11 cellular contexts compared by ENCODE assay signal in the genomic region with DNA sequence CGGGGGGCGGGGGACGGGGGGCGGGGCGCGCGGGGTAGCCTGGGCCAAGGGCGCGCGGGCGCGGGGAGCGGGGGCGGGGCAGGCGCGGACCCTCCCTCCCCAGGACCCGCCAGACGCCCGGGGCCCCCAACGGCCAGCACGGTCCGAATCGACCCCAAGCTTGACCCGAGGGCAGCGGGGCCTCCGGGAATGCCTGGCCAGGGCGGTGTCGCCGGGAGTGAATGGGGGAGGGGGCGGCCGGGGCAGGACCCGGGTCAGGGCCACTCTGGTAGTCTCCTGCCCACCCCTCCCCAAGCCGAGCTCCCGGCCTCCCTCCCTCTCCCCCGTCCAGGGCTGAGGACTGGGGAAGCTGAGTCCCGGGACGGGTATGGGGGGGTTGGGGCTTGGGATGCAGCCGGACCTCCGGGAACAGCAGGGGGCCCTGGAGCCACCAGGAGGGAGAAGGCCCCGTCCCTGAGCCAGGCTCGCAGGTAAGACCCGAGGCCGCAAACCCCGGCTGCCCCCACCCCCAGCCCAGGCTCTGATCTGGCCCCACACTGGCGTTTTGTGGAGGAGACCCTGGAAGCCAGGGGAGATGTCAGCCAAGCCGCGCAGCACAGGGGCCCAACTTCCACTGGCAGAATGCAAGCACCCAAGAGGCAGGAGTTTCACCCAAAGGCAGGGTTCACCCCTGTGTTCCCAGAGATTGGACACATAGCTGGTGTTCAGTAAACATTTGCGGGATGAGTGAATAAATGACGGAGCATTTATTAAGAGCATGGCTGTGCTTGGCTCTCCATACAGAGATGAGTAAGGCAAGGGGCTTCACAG. TPM values are rescaled to one million over a fixed set of nuclear protein-coding genes. Genes with fewer than 3 reads are reported as not detected.
"Had no signal": no experiment of that assay in that cellular context is flagged by ENCODE, and none has a peak within 500 bp of the region (broad histone marks: within the 10 kb centered on the region; RNA-seq: fewer than 3 reads in every experiment).

No MANE protein-coding gene starts in this region.

- H3K4me3 Mint-ChIP-seq: activated CD4-positive, alpha-beta memory T cell treated with anti-CD3 and anti-CD28 coated beads for 36 hours; activated naive CD8-positive, alpha-beta T cell treated with anti-CD3 and anti-CD28 coated beads, Interleukin-2, amount 10 ng/mL, durations not matched to agents 7 days and 5 days; activated T-cell treated with anti-CD3 and anti-CD28 coated beads, Interleukin-2, amount 50 U/mL, for 4 hours had no signal

- H3K9me3 ChIP-seq: heart left ventricle, sigmoid colon had no signal

- H3K9me3 Mint-ChIP-seq: activated CD4-positive, alpha-beta memory T cell treated with anti-CD3 and anti-CD28 coated beads for 36 hours; activated T-cell treated with anti-CD3 and anti-CD28 coated beads, Interleukin-2, amount 50 U/mL, for 4 hours had no signal

- H3K36me3 ChIP-seq: heart left ventricle, sigmoid colon had no signal

- H3K36me3 Mint-ChIP-seq: activated CD4-positive, alpha-beta memory T cell treated with anti-CD3 and anti-CD28 coated beads for 36 hours; activated naive CD8-positive, alpha-beta T cell treated with anti-CD3 and anti-CD28 coated beads, Interleukin-2, amount 10 ng/mL, durations not matched to agents 7 days and 5 days had no signal

- H3K27ac ChIP-seq: heart left ventricle, sigmoid colon had no signal

- DNase-seq: activated effector memory CD4-positive, alpha-beta T cell treated with anti-CD3 and anti-CD28 coated beads, Interleukin-2, amount 50 U/mL, for 16 hours; activated T-cell treated with anti-CD3 and anti-CD28 coated beads, Interleukin-2, amount 50 U/mL, for 4 hours; foreskin melanocyte; heart left ventricle; kidney glomerular epithelial cell; occipital lobe; sigmoid colon; trophoblast cell had no signal

- H3K27ac Mint-ChIP-seq: activated CD4-positive, alpha-beta memory T cell treated with anti-CD3 and anti-CD28 coated beads for 36 hours; activated naive CD8-positive, alpha-beta T cell treated with anti-CD3 and anti-CD28 coated beads, Interleukin-2, amount 10 ng/mL, durations not matched to agents 7 days and 5 days had no signal

RNA-seq across cellular contexts. Expression of a gene that starts 0.6 kb away (rescaled TPM):
- total RNA-seq: activated naive CD8-positive, alpha-beta T cell treated with anti-CD3 and anti-CD28 coated beads, Interleukin-2, amount 10 ng/mL, durations not matched to agents 7 days and 5 days; bronchial epithelial cell had no signal
- polyA plus RNA-seq: heart left ventricle had no signal
